Comparison of ENCODE assay signal across 11 cellular contexts in genomic region chr11:132858203-132858602, GRCh38.
A peak's percentile ranks its signal among the peaks of the same experiment; 100 is the strongest.
DNase-seq lines count a peak whose midpoint lies in the region; ATAC-seq, FAIRE-seq and TF ChIP-seq lines count a peak whose summit lies in the region.
"Had no signal": no experiment of that assay in that cellular context is flagged by ENCODE, and none has a peak within 500 bp of the region (broad histone marks: within the 10 kb centered on the region; RNA-seq: fewer than 3 reads in every experiment).

No MANE protein-coding gene starts in this region.

- H2AFZ ChIP-seq in osteoblast (ENCODE audit: low read length), result peak overlapping the region; percentile 18

- DNase-seq in GM03348 (ENCODE audit: low spot score), result peak; percentile 73
- peak; percentile 6 for DNase-seq in NCI-H524 treated with DMSO at 0.1 percent for 48 hours (lab: John Stamatoyannopoulos, UW)
- no peak for DNase-seq in osteoblast (ENCODE audit: insufficient read length, low spot score, missing footprints)
- no peak for DNase-seq in GM19239 (ENCODE audit: insufficient read length, low spot score)
- DNase-seq in SIG-M5 (lab: John Stamatoyannopoulos, UW), result no peak
- DNase-seq: activated naive CD4-positive, alpha-beta T cell treated with anti-CD3 and anti-CD28 coated beads, Interleukin-2, amount 50 U/mL, for 16 hours had no signal

- peak; percentile 91 for ATAC-seq in esophagus mucosa
- ATAC-seq in GM19023 (IDR thresholded peaks at IDR 0.05; ENCODE audit: unreplicated experiment), result no peak
- no peak for ATAC-seq in GM21825 (IDR thresholded peaks at IDR 0.05; ENCODE audit: unreplicated experiment)
- ATAC-seq: stimulated activated memory B cell treated with anti-CD40 and anti-IgM and Interleukin-4, amounts not matched to agents 10 μg/mL and 1 μg/mL and 100 μg/mL, for 72 hours had no signal

- FAIRE-seq in GM19239 (lab: Jason Lieb, UNC), result no peak
- FAIRE-seq: endothelial cell of umbilical vein had no signal

- H3K36me3 ChIP-seq in osteoblast (ENCODE audit: insufficient read depth, low read length), result no peaks in the 10 kb centered on the region

- H3K27ac ChIP-seq in osteoblast (ENCODE audit: low read depth, low read length), result no peak overlapping the region

- H3K4me2 ChIP-seq in osteoblast (ENCODE audit: insufficient read depth, low read length), result no peak overlapping the region

- no peak overlapping the region for H3K4me3 ChIP-seq in osteoblast (ENCODE audit: insufficient read depth, low read length)

- H3K27me3 ChIP-seq in osteoblast (ENCODE audit: insufficient read depth, low read length), result no peaks in the 10 kb centered on the region

- H3K79me2 ChIP-seq in osteoblast (ENCODE audit: insufficient read depth, low read length), result no peaks in the 10 kb centered on the region

- H3K9me3 ChIP-seq in osteoblast (ENCODE audit: low read depth, low read length), result no peaks in the 10 kb centered on the region

- H3K4me1 ChIP-seq in osteoblast (ENCODE audit: insufficient read depth, low read length), result no peaks in the 10 kb centered on the region

- peak; percentile 46 for TF ChIP-seq CTCF in osteoblast (IDR thresholded peaks at IDR 0.05; ENCODE audit: extremely low read depth, low read depth, low read length)

- no peaks in the 10 kb centered on the region for H4K20me1 ChIP-seq in osteoblast (ENCODE audit: insufficient read depth, low read length)

Comparison
In these comparisons a context has a peak if more than half of its experiments do, and no peak if none do; other contexts are left out.
1. DNase-seq: peak in GM03348 (single experiment) and NCI-H524 treated with DMSO at 0.1 percent for 48 hours (single experiment); none in osteoblast (single experiment), GM19239 (single experiment) and SIG-M5 (single experiment).